27 cellular contexts compared by ENCODE assay signal in the genomic region with DNA sequence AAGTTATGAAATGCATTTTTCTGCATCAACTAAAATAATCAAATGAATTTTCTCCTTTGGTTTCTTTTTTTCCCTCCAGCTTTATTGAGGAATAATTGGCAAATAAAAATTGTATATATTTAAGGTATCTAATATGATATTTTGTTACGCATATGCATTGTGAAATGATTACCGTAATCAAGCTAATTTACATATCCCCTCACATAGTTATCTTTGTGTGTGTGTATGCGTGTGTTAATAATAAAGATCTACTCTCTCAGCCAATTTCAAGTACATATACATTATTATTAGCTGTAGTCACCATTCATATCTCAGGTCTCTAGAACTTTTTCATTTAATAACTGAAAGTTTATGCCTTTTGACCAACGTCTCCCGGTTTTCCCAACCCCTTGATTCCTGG.
"Had no signal": no experiment of that assay in that cellular context is flagged by ENCODE, and none has a peak within 500 bp of the region (broad histone marks: within the 10 kb centered on the region; RNA-seq: fewer than 3 reads in every experiment).

No MANE protein-coding gene starts in this region.

- H3K4me1 ChIP-seq: suprapubic skin, testis, thyroid gland, tibial artery, tibial nerve, transverse colon, upper lobe of right lung, uterus, vagina had no signal

- FAIRE-seq: urothelium cell line had no signal

- H3K27me3 ChIP-seq: stomach, suprapubic skin, testis, thyroid gland, tibial artery, tibial nerve, transverse colon, upper lobe of left lung, upper lobe of right lung, uterus, vagina had no signal

- H3K27ac ChIP-seq: stomach, suprapubic skin, testis, thoracic aorta, thyroid gland, tibial artery, tibial nerve, transverse colon, upper lobe of left lung, upper lobe of right lung, uterus, vagina had no signal

- DNase-seq: stimulated activated CD4-positive, alpha-beta T cell treated with anti-CD3 and anti-CD28 coated beads, Interleukin-2, amount 100 ng/mL, for 48 hours; stimulated activated CD4-positive, alpha-beta T cell treated with anti-CD3 and anti-CD28 coated beads, Interleukin-4, amount 100 ng/mL, for 1 hour; stimulated activated CD4-positive, alpha-beta T cell treated with anti-CD3 and anti-CD28 coated beads, Interleukin-4, amount 100 ng/mL, for 24 hours; stimulated activated CD4-positive, alpha-beta T cell treated with anti-CD3 and anti-CD28 coated beads, Interleukin-4, amount 100 ng/mL, for 4 hours; stimulated activated CD8-positive, alpha-beta memory T cell treated with anti-CD3 and anti-CD28 coated beads, Interleukin-4, amount 100 ng/mL, for 48 hours; stimulated activated naive B cell treated with anti-CD40 and anti-IgM and Interleukin-4, amounts not matched to agents 10 μg/mL and 1 μg/mL and 100 μg/mL, for 72 hours; stimulated activated naive CD4-positive, alpha-beta T cell; stimulated activated naive CD4-positive, alpha-beta T cell treated with Interleukin-2 at 50 U/mL for 16 hours; stimulated activated naive CD8-positive, alpha-beta T cell treated with anti-CD3 and anti-CD28 coated beads, Interleukin-15, amount 100 ng/mL, for 72 hours; stimulated activated naive CD8-positive, alpha-beta T cell treated with anti-CD3 and anti-CD28 coated beads, Interleukin-15, Interleukin-2, amounts not matched to agents 100 U/mL and 50 U/mL, for 24 hours; stomach; substantia nigra; testis; thyroid gland; tibial artery; transverse colon; trophoblast cell; upper lobe of left lung; upper lobe of right lung; uterus had no signal

- ATAC-seq: stimulated activated effector memory CD8-positive, alpha-beta T cell treated with anti-CD3 and anti-CD28 coated beads, Interleukin-12 subunit alpha, Interleukin-12 subunit beta, amount 100 ng/mL, for 72 hours; stimulated activated memory B cell treated with anti-CD40 and anti-IgM and Interleukin-4, amounts not matched to agents 10 μg/mL and 1 μg/mL and 100 μg/mL, for 72 hours; stimulated activated naive B cell treated with anti-CD40 and anti-IgM and Interleukin-4, amounts not matched to agents 10 μg/mL and 1 μg/mL and 100 μg/mL, for 72 hours; stimulated activated naive CD8-positive, alpha-beta T cell treated with anti-CD3 and anti-CD28 coated beads, Interleukin-15, amount 100 ng/mL, for 72 hours; stimulated activated naive CD8-positive, alpha-beta T cell treated with anti-CD3 and anti-CD28 coated beads, Interleukin-15, Interleukin-2, amounts not matched to agents 100 U/mL and 50 U/mL, for 24 hours; upper lobe of right lung had no signal

- H3K9me3 ChIP-seq: stomach, suprapubic skin, testis, thyroid gland, tibial nerve, transverse colon, upper lobe of left lung, upper lobe of right lung, uterus, vagina had no signal

- H3K4me3 ChIP-seq: stomach, suprapubic skin, testis, thoracic aorta, thyroid gland, tibial artery, tibial nerve, transverse colon, upper lobe of left lung, upper lobe of right lung, uterus, vagina had no signal

- H3K36me3 ChIP-seq: stomach, suprapubic skin, thoracic aorta, thyroid gland, tibial artery, tibial nerve, transverse colon, upper lobe of left lung, upper lobe of right lung, uterus, vagina had no signal
